ENCODE assay signal across 19 cellular contexts in genomic region chr14:61596985-61597384, GRCh38.
A peak's percentile ranks its signal among the peaks of the same experiment; 100 is the strongest.
DNase-seq lines count a peak whose midpoint lies in the region; ATAC-seq and TF ChIP-seq lines count a peak whose summit lies in the region.
"Had no signal": no experiment of that assay in that cellular context is flagged by ENCODE, and none has a peak within 500 bp of the region (broad histone marks: within the 10 kb centered on the region; RNA-seq: fewer than 3 reads in every experiment).

No MANE protein-coding gene starts in this region.

- H3K4me3 Mint-ChIP-seq in CD14-positive monocyte (no peak overlapping the region), HFFc6 (no peak overlapping the region)
- peak overlapping the region; percentile 3 for H3K4me3 Mint-ChIP-seq in activated naive CD8-positive, alpha-beta T cell treated with anti-CD3 and anti-CD28 coated beads, Interleukin-2, amount 50 U/mL, for 24 hours
- no peak overlapping the region for H3K4me3 Mint-ChIP-seq in activated CD4-positive, alpha-beta memory T cell treated with anti-CD3 and anti-CD28 coated beads, Interleukin-2, amount 10 ng/mL, durations not matched to agents 7 days and 5 days
- H3K4me3 Mint-ChIP-seq: CD8-positive, alpha-beta T cell had no signal

- POLR2A ChIA-PET in activated CD4-positive, alpha-beta memory T cell treated with anti-CD3 and anti-CD28 coated beads, Interleukin-2, amount 10 ng/mL, durations not matched to agents 7 days and 5 days (lab: Charles Lee): interaction anchor here (1.3 to 1.5 kb wide), 2 partner anchors 98 to 118 kb away, joined by 3 to 4 read pairs; partner anchors contain the start of gene HIF1A

- CTCF ChIA-PET in activated CD4-positive, alpha-beta memory T cell treated with anti-CD3 and anti-CD28 coated beads, Interleukin-2, amount 10 ng/mL, durations not matched to agents 7 days and 5 days (lab: Charles Lee): no interaction called here

- peak overlapping the region in 4 of 7 donors; percentile 30 to 65 (median 40) for H3K27ac Mint-ChIP-seq in CD14-positive monocyte
- peak overlapping the region; percentile 25; the same call in 1 of the 2 replicates for H3K27ac Mint-ChIP-seq in HFFc6
- H3K27ac Mint-ChIP-seq in activated naive CD8-positive, alpha-beta T cell treated with anti-CD3 and anti-CD28 coated beads, Interleukin-2, amount 50 U/mL, for 24 hours: peak overlapping the region; percentile 65
- H3K27ac Mint-ChIP-seq in activated CD4-positive, alpha-beta memory T cell treated with anti-CD3 and anti-CD28 coated beads, Interleukin-2, amount 10 ng/mL, durations not matched to agents 7 days and 5 days: no peak overlapping the region
- H3K27ac Mint-ChIP-seq: CD8-positive, alpha-beta T cell had no signal

- H3K9me3 ChIP-seq in MG63: no peaks in the 10 kb centered on the region
- H3K9me3 ChIP-seq: upper lobe of left lung had no signal

- H3K27me3 ChIP-seq in MG63: no peaks in the 10 kb centered on the region
- H3K27me3 ChIP-seq: upper lobe of left lung had no signal

- DNase-seq in CD14-positive monocyte (ENCODE audit: low spot score) (no peak), HFFc6 (no peak), lung microvascular endothelial cell (ENCODE audit: low read depth in 2 of 2) (peak; percentile 48 to 49), DMS53 (lab: John Stamatoyannopoulos, UW) (no peak), MG63 (no peak)
- DNase-seq in activated naive CD8-positive, alpha-beta T cell treated with anti-CD3 and anti-CD28 coated beads, Interleukin-2, amount 50 U/mL, for 24 hours: no peak
- DNase-seq in activated CD4-positive, alpha-beta memory T cell treated with anti-CD3 and anti-CD28 coated beads, Interleukin-2, amount 10 ng/mL, durations not matched to agents 7 days and 5 days: no peak
- DNase-seq: activated effector memory CD4-positive, alpha-beta T cell treated with anti-CD3 and anti-CD28 coated beads, Interleukin-2, amount 50 U/mL, for 16 hours; CD8-positive, alpha-beta T cell; DMS79; mesendoderm; NCI-H187 treated with DMSO at 0.1 percent for 48 hours; NCI-H345; NK-92 treated with Interleukin-12 subunit alpha and Interleukin-12 subunit beta, amount 100 ng/mL, for 24 hours; stimulated activated CD4-positive, alpha-beta T cell treated with anti-CD3 and anti-CD28 coated beads, Interleukin-15, amount 100 ng/mL, for 24 hours; stimulated activated naive CD4-positive, alpha-beta T cell; upper lobe of left lung; WERI-Rb-1 had no signal

- no peaks in the 10 kb centered on the region for H3K36me3 ChIP-seq in MG63
- H3K36me3 ChIP-seq: upper lobe of left lung, WERI-Rb-1 had no signal

- H3K4me3 ChIP-seq in MG63: no peak overlapping the region
- H3K4me3 ChIP-seq: upper lobe of left lung had no signal

- no peak for ATAC-seq in activated naive CD8-positive, alpha-beta T cell treated with anti-CD3 and anti-CD28 coated beads, Interleukin-2, amount 50 U/mL, for 24 hours
- ATAC-seq in GM18873 (IDR thresholded peaks at IDR 0.05; ENCODE audit: low FRiP score, unreplicated experiment): no peak
- ATAC-seq: CD8-positive, alpha-beta T cell had no signal

- peaks cover 0 to 7% of the 10 kb centered on the region in 2 donors for H3K36me3 Mint-ChIP-seq in CD14-positive monocyte
- no peaks in the 10 kb centered on the region for H3K36me3 Mint-ChIP-seq in HFFc6 (ENCODE audit: low read depth)
- peaks cover 2% of the 10 kb centered on the region for H3K36me3 Mint-ChIP-seq in activated naive CD8-positive, alpha-beta T cell treated with anti-CD3 and anti-CD28 coated beads, Interleukin-2, amount 50 U/mL, for 24 hours (ENCODE audit: low read depth)
- H3K36me3 Mint-ChIP-seq in activated CD4-positive, alpha-beta memory T cell treated with anti-CD3 and anti-CD28 coated beads, Interleukin-2, amount 10 ng/mL, durations not matched to agents 7 days and 5 days (ENCODE audit: low read depth): peaks cover 7% of the 10 kb centered on the region
- H3K36me3 Mint-ChIP-seq: CD8-positive, alpha-beta T cell had no signal

- TF ChIP-seq CTCF in CD14-positive monocyte (IDR thresholded peaks at IDR 0.05): no peak
- TF ChIP-seq CTCF in HFFc6 (IDR thresholded peaks at IDR 0.05): no peak

- peaks cover 43% of the 10 kb centered on the region for H3K4me1 Mint-ChIP-seq in CD14-positive monocyte
- H3K4me1 Mint-ChIP-seq in HFFc6 (ENCODE audit: low read depth): peaks cover 44% of the 10 kb centered on the region
- peaks cover 77% of the 10 kb centered on the region for H3K4me1 Mint-ChIP-seq in activated naive CD8-positive, alpha-beta T cell treated with anti-CD3 and anti-CD28 coated beads, Interleukin-2, amount 50 U/mL, for 24 hours
- peaks cover 53% of the 10 kb centered on the region for H3K4me1 Mint-ChIP-seq in activated CD4-positive, alpha-beta memory T cell treated with anti-CD3 and anti-CD28 coated beads, Interleukin-2, amount 10 ng/mL, durations not matched to agents 7 days and 5 days

- intact Hi-C loops in CD14-positive monocyte (cut with micrococcal nuclease): loop anchor here (10.0 kb wide), 3 partner anchors 122 to 492 kb away; no protein-coding TSS in a partner anchor

- H3K9me3 Mint-ChIP-seq in CD14-positive monocyte (peaks cover 0 to 4% (median 2%) of the 10 kb centered on the region in 7 donors), HFFc6 (no peaks in the 10 kb centered on the region)
- H3K9me3 Mint-ChIP-seq in activated naive CD8-positive, alpha-beta T cell treated with anti-CD3 and anti-CD28 coated beads, Interleukin-2, amount 50 U/mL, for 24 hours: peaks cover 10% of the 10 kb centered on the region
- H3K9me3 Mint-ChIP-seq in activated CD4-positive, alpha-beta memory T cell treated with anti-CD3 and anti-CD28 coated beads, Interleukin-2, amount 10 ng/mL, durations not matched to agents 7 days and 5 days: peaks cover 4% of the 10 kb centered on the region

- peaks cover 0 to 2% (median 0%) of the 10 kb centered on the region in 3 donors for H3K27me3 Mint-ChIP-seq in CD14-positive monocyte (ENCODE audit: low read depth in 3 of 3)
- H3K27me3 Mint-ChIP-seq in HFFc6 (ENCODE audit: insufficient read depth): peaks cover 2% of the 10 kb centered on the region; the same call in 1 of the 2 replicates
- no peaks in the 10 kb centered on the region for H3K27me3 Mint-ChIP-seq in activated naive CD8-positive, alpha-beta T cell treated with anti-CD3 and anti-CD28 coated beads, Interleukin-2, amount 50 U/mL, for 24 hours
- peaks cover 10% of the 10 kb centered on the region for H3K27me3 Mint-ChIP-seq in activated CD4-positive, alpha-beta memory T cell treated with anti-CD3 and anti-CD28 coated beads, Interleukin-2, amount 10 ng/mL, durations not matched to agents 7 days and 5 days

Comparison
In these comparisons a context has a peak if more than half of its experiments do, and no peak if none do; other contexts are left out.
1. DNase-seq: peak in lung microvascular endothelial cell (2 of 2); none in CD14-positive monocyte (single experiment), HFFc6 (single experiment), activated naive CD8-positive, alpha-beta T cell treated with anti-CD3 and anti-CD28 coated beads, Interleukin-2, amount 50 U/mL, for 24 hours (single experiment), activated CD4-positive, alpha-beta memory T cell treated with anti-CD3 and anti-CD28 coated beads, Interleukin-2, amount 10 ng/mL, durations not matched to agents 7 days and 5 days (single experiment), DMS53 (single experiment) and MG63 (single experiment).